Comparison of ENCODE assay signal across 23 cellular contexts in genomic region chr2:18597618-18598017, GRCh38. TPM values are rescaled to one million over a fixed set of nuclear protein-coding genes. Genes with fewer than 3 reads are reported as not detected.
"Had no signal": no experiment of that assay in that cellular context is flagged by ENCODE, and none has a peak within 500 bp of the region (broad histone marks: within the 10 kb centered on the region; RNA-seq: fewer than 3 reads in every experiment).

No MANE protein-coding gene starts in this region.

- FAIRE-seq: K562, RCC 7860 had no signal

- H3K9me3 ChIP-seq: breast epithelium had no signal

- H3K36me3 ChIP-seq: breast epithelium had no signal

- H3K27ac ChIP-seq: breast epithelium had no signal

- DNase-seq: activated CD4-positive, alpha-beta T cell treated with anti-CD3 and anti-CD28 coated beads for 48 hours; activated CD4-positive, alpha-beta T cell treated with anti-CD3 and anti-CD28 coated beads, Interleukin-2, amount 50 U/mL, for 4 hours; activated CD4-positive, CD25-positive, alpha-beta regulatory T cell treated with anti-CD3 and anti-CD28 coated beads, Interleukin-2, amount 50 U/mL, for 72 hours; activated CD8-positive, alpha-beta memory T cell treated with anti-CD3 and anti-CD28 coated beads, Interleukin-2, amount 50 U/mL, for 48 hours; activated CD8-positive, alpha-beta T cell treated with anti-CD3 and anti-CD28 coated beads, Interleukin-2, amount 10 ng/mL, durations not matched to agents 7 days and 5 days; activated T-cell treated with anti-CD3 and anti-CD28 coated beads, Interleukin-2, amount 50 U/mL, for 1 hour; aorta; caudate nucleus; Kasumi-1; NCI-H1092; NCI-H1694; NCI-H2227 treated with DMSO at 0.1 percent for 48 hours; NCI-H69; PC-3; T-cell; T-helper 2 cell; T1000 had no signal

- H3K4me1 ChIP-seq: breast epithelium had no signal

- H3K27me3 ChIP-seq: breast epithelium had no signal

- H3K4me3 ChIP-seq: breast epithelium, K562 had no signal

- ATAC-seq: activated CD8-positive, alpha-beta T cell treated with anti-CD3 and anti-CD28 coated beads, Interleukin-2, amount 10 ng/mL, durations not matched to agents 7 days and 5 days; K562; PC-3; T-cell; WTC11 had no signal

RNA-seq across cellular contexts. Expression of gene NT5C1B, which starts 8.2 kb away (rescaled TPM):
- total RNA-seq: activated CD8-positive, alpha-beta T cell treated with anti-CD3 and anti-CD28 coated beads, Interleukin-2, amount 10 ng/mL, durations not matched to agents 7 days and 5 days; aorta; breast epithelium; K562; NCI-H460; PC-3; SK-MEL-5; T-cell; WTC11 had no signal
- polyA plus RNA-seq: aorta had no signal
